In genomic region chr17:77124192-77124908, GRCh38 we compare ENCODE assay signal across 9 cellular contexts. TPM values are rescaled to one million over a fixed set of nuclear protein-coding genes. Genes with fewer than 3 reads are reported as not detected.
A peak's percentile ranks its signal among the peaks of the same experiment; 100 is the strongest.
DNase-seq lines count a peak whose midpoint lies in the region; ATAC-seq and TF ChIP-seq lines count a peak whose summit lies in the region.
"Had no signal": no experiment of that assay in that cellular context is flagged by ENCODE, and none has a peak within 500 bp of the region (broad histone marks: within the 10 kb centered on the region; RNA-seq: fewer than 3 reads in every experiment).

No MANE protein-coding gene starts in this region.

- WGBS in prostate gland: 44% methylated on average over 15 of the region's 15 CpGs

- H3K9me3 ChIP-seq in prostate gland: no peaks in the 10 kb centered on the region

- no peak for ATAC-seq in HG03280 (IDR thresholded peaks at IDR 0.05; ENCODE audit: unreplicated experiment)

- intact Hi-C loops in prostate gland (cut with DNase I): no loop called here

- no peaks in the 10 kb centered on the region for H3K36me3 ChIP-seq in prostate gland

- TF ChIP-seq CTCF in fibroblast of villous mesenchyme (IDR thresholded peaks at IDR 0.05; ENCODE audit: insufficient read depth, low read depth, low read length) (no peak), prostate gland (IDR thresholded peaks at IDR 0.05) (no peak)

- H3K27me3 ChIP-seq in prostate gland (replicated peaks; ENCODE audit: insufficient read depth): no peaks in the 10 kb centered on the region

- DNase-seq in Caki2 (ENCODE audit: low read depth) (peak; percentile 92), T1000 (lab: John Stamatoyannopoulos, UW) (peak; percentile 60), fibroblast of villous mesenchyme (ENCODE audit: low read depth) (peak; percentile 85), prostate gland (ENCODE audit: low spot score) (peak; percentile 44), GOT3 (lab: John Stamatoyannopoulos, UW) (no peak), NCI-H2196 (lab: John Stamatoyannopoulos, UW; ENCODE audit: unreplicated experiment) (no peak)
- DNase-seq in NK-92 treated with Interleukin-12 subunit alpha and Interleukin-12 subunit beta, amount 100 ng/mL, for 24 hours (lab: John Stamatoyannopoulos, UW): no peak
- DNase-seq: SHP77 had no signal

- H3K4me1 ChIP-seq in prostate gland (replicated peaks): peaks cover 9% of the 10 kb centered on the region

- in situ Hi-C loops in Caki2 (cut with HindIII; ENCODE audit: low pct_unique_long_range_greater_than_20kb, low sequenced_read_pairs): loop anchor here (10.0 kb wide), 1 partner anchor 50 kb away; no protein-coding TSS in a partner anchor

- H3K27ac ChIP-seq in prostate gland: peak overlapping the region; percentile 43 to 76

- no peak overlapping the region for H3K4me3 ChIP-seq in fibroblast of villous mesenchyme (ENCODE audit: low read depth, low read length)
- H3K4me3 ChIP-seq in prostate gland: no peak overlapping the region

- no peak for TF ChIP-seq POLR2A in prostate gland (IDR thresholded peaks at IDR 0.05)

RNA-seq across cellular contexts. Expression of gene SEC14L1, which starts 16.4 kb away (rescaled TPM):
- total RNA-seq in Caki2 (2014; rRNA removed; shearing (Covaris generic); ENCODE audit: low replicate concordance): 13.3 and 18.8 TPM in 2 replicates
- total RNA-seq in fibroblast of villous mesenchyme (51.2 and 101 TPM in 2 replicates), prostate gland (100 to 1,000 TPM in 1 of 2 donors, 10 to 100 TPM in 1; 39.9 to 175 TPM)

Comparison
In these comparisons a context has a peak if more than half of its experiments do, and no peak if none do; other contexts are left out.
1. DNase-seq: peak in Caki2 (single experiment), T1000 (single experiment), fibroblast of villous mesenchyme (single experiment) and prostate gland (single experiment); none in GOT3 (single experiment), NCI-H2196 (single experiment) and NK-92 treated with Interleukin-12 subunit alpha and Interleukin-12 subunit beta, amount 100 ng/mL, for 24 hours (single experiment).